In genomic region chr6:4210619-4211419, GRCh38 we compare ENCODE assay signal across 9 cellular contexts.
DNase-seq lines count a peak whose midpoint lies in the region; ATAC-seq, FAIRE-seq and TF ChIP-seq lines count a peak whose summit lies in the region.
"Had no signal": no experiment of that assay in that cellular context is flagged by ENCODE, and none has a peak within 500 bp of the region (broad histone marks: within the 10 kb centered on the region; RNA-seq: fewer than 3 reads in every experiment).

No MANE protein-coding gene starts in this region.

- whole genome bisulfite sequencing in psoas muscle, 3 donors = 76 to 77% (median 76%) methylated on average over 5 of the region's 5 CpGs

- ATAC-seq in HG03520 (IDR thresholded peaks at IDR 0.05; ENCODE audit: unreplicated experiment) (peak; percentile 85), Right ventricle myocardium superior (ENCODE audit: poor library complexity) (peak; percentile 71), psoas muscle (peak; percentile 53 to 73 (median 66)), HG03039 (IDR thresholded peaks at IDR 0.05; ENCODE audit: unreplicated experiment) (no peak), HG02571 (IDR thresholded peaks at IDR 0.05; ENCODE audit: unreplicated experiment) (no peak)

- H3K4me1 ChIP-seq in SJSA1 (replicated peaks) (no peaks in the 10 kb centered on the region), psoas muscle (peaks cover 20% of the 10 kb centered on the region)

- H3K9me3 ChIP-seq in SJSA1 (replicated peaks) = peaks cover 10% of the 10 kb centered on the region; the same call in 1 of the 2 replicates
- no peaks in the 10 kb centered on the region for H3K9me3 ChIP-seq in psoas muscle

- H3K27ac ChIP-seq in SJSA1 = no peak overlapping the region
- H3K27ac ChIP-seq in psoas muscle = no peak overlapping the region

- TF ChIP-seq CTCF in psoas muscle (IDR thresholded peaks at IDR 0.05) = peak; percentile 60

- no peaks in the 10 kb centered on the region for H3K36me3 ChIP-seq in SJSA1
- H3K36me3 ChIP-seq in psoas muscle (ENCODE audit: insufficient read depth in 1 of 2, low read depth in 1 of 2) = no peaks in the 10 kb centered on the region

- intact Hi-C loops in Right ventricle myocardium superior (cut with DNase I) (loop anchor here (5.0 kb wide), 1 partner anchor 159 kb away; no protein-coding TSS in a partner anchor), psoas muscle (cut with DNase I) (no loop called here)

- DNase-seq in GM12892 (ENCODE audit: insufficient read length) (peak; percentile 20), SJSA1 (ENCODE audit: low read depth in 1 of 2, low spot score in 2 of 2) (peak; percentile 22 to 55), Right ventricle myocardium superior (peak; percentile 79), psoas muscle (peak; percentile 49 to 66)
- peak; percentile 63 for DNase-seq in activated naive CD4-positive, alpha-beta T cell treated with Interleukin-2 at 50 U/mL for 16 hours

- no peak for TF ChIP-seq POLR2A in GM12892 (IDR thresholded peaks at IDR 0.05; ENCODE audit: low read depth, low read length)

- FAIRE-seq in GM12892 (lab: Jason Lieb, UNC) = peak; percentile 76
- FAIRE-seq: frontal cortex had no signal

- H3K4me3 ChIP-seq in SJSA1 (no peak overlapping the region), psoas muscle (no peak overlapping the region)

- no peaks in the 10 kb centered on the region for H3K27me3 ChIP-seq in SJSA1 (replicated peaks)
- H3K27me3 ChIP-seq in psoas muscle (ENCODE audit: insufficient read depth in 3 of 3, low read length in 2 of 3) = no peaks in the 10 kb centered on the region

Comparison
In these comparisons a context has a peak if more than half of its experiments do, and no peak if none do; other contexts are left out.
1. DNase-seq: peak in every context shown above with its lines; median percentile 79 in Right ventricle myocardium superior; 63 in activated naive CD4-positive, alpha-beta T cell treated with Interleukin-2 at 50 U/mL for 16 hours; 58 in psoas muscle; 38 in SJSA1; 20 in GM12892.
2. ATAC-seq: peak in HG03520 (single experiment), Right ventricle myocardium superior (single experiment) and psoas muscle (4 of 4); none in HG03039 (single experiment) and HG02571 (single experiment).